ENCODE assay signal across 13 cellular contexts in the genomic region with DNA sequence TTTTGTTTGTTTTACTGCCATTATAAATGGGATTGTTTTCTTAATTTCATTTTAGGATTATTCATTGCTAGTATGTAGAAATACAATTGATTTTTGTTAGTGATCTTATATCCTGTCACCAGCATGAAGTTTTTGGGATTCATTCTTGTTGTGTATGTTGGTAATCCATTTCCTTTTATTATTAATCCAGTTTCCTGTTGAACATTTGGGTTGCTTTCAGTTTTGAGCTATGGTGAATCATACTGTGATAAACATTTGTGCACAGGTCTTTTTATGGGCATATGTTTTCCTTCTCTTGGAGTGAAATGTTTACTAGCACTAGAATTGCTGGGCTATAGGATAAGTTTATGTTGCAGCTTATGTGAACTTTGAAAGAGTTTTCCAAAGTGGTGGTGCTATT.
DNase-seq lines count a peak whose midpoint lies in the region; ATAC-seq, FAIRE-seq and TF ChIP-seq lines count a peak whose summit lies in the region.
"Had no signal": no experiment of that assay in that cellular context is flagged by ENCODE, and none has a peak within 500 bp of the region (broad histone marks: within the 10 kb centered on the region; RNA-seq: fewer than 3 reads in every experiment).

No MANE protein-coding gene starts in this region.

- TF ChIP-seq CTCF in K562 (IDR thresholded peaks at IDR 0.05 in 2 of 3, conservative IDR thresholded peaks at IDR 0.05 in 1 of 3; ENCODE audit: insufficient read depth in 2 of 3, low read depth in 1 of 3, low read length in 3 of 3) (no peak), kidney (IDR thresholded peaks at IDR 0.05; ENCODE audit: borderline replicate concordance, extremely low read depth, insufficient read depth) (no peak)

- DNase-seq in EL (peak; percentile 51), K562 (ENCODE audit: extremely low read depth in 1 of 4, low spot score in 3 of 4) (no peak), kidney (no peak), urothelium cell line (ENCODE audit: low spot score) (no peak), NK-92 (lab: John Stamatoyannopoulos, UW; ENCODE audit: unreplicated experiment) (no peak), middle frontal gyrus (ENCODE audit: extremely low spot score, low spot score) (no peak)
- no peak for DNase-seq in activated CD4-positive, alpha-beta T cell treated with anti-CD3 and anti-CD28 coated beads, Interleukin-2, amount 50 U/mL, for 48 hours
- DNase-seq: activated CD4-positive, alpha-beta T cell treated with anti-CD3 and anti-CD28 coated beads, Interleukin-2, amount 10 ng/mL, durations not matched to agents 7 days and 5 days; activated naive CD8-positive, alpha-beta T cell treated with anti-CD3 and anti-CD28 coated beads, Interleukin-2, amount 10 ng/mL, durations not matched to agents 7 days and 5 days; CD4-positive, alpha-beta memory T cell; endodermal cell; NCI-H524 had no signal

- H3K9me3 ChIP-seq in K562 (replicated peaks; ENCODE audit: control insufficient read depth, insufficient read depth, low read depth, low read length) (no peaks in the 10 kb centered on the region), kidney (ENCODE audit: control insufficient read depth in 1 of 2, low read length in 2 of 2) (no peaks in the 10 kb centered on the region)

- intact Hi-C loops in K562 (cut with micrococcal nuclease): no loop called here
- intact Hi-C loops in kidney (cut with DNase I): no loop called here

- in situ Hi-C loops in K562 (cut with MboI): no loop called here

- POLR2A ChIA-PET in K562 (lab: Yijun Ruan, JAX): interaction anchor here (0.8 kb wide), 1 partner anchor 13 kb away, joined by 3 read pairs; no protein-coding TSS in a partner anchor

- CTCF ChIA-PET in K562 (lab: Yijun Ruan, JAX; ENCODE audit: low intra/inter-chr PET ratio): no interaction called here

- H4K20me1 ChIP-seq in K562 (replicated peaks; ENCODE audit: control insufficient read depth, insufficient read depth, low read length): no peaks in the 10 kb centered on the region

- H3K9ac ChIP-seq in K562 (ENCODE audit: insufficient read depth in 1 of 2, low read depth in 2 of 2, low read length in 2 of 2) (no peak overlapping the region), kidney (ENCODE audit: low read length in 2 of 2) (no peak overlapping the region)

- TF ChIP-seq POLR2A in K562 (conservative IDR thresholded peaks at IDR 0.05): no peak

- H3K27ac ChIP-seq in K562 (ENCODE audit: extremely low read depth, low read depth, low read length): peak overlapping the region; percentile 22; the same call in 1 of the 3 replicates
- no peak overlapping the region for H3K27ac ChIP-seq in kidney (ENCODE audit: low read depth in 2 of 2, low read length in 2 of 2)

- H3K36me3 ChIP-seq in K562 (ENCODE audit: control insufficient read depth, insufficient read depth, low read length): peaks cover 21% of the 10 kb centered on the region
- peaks cover 2 to 14% of the 10 kb centered on the region in 2 donors for H3K36me3 ChIP-seq in kidney (ENCODE audit: control insufficient read depth in 1 of 2, insufficient read depth in 2 of 2, low read length in 2 of 2)

- peaks cover 0 to 9% of the 10 kb centered on the region in 2 experiments; a peak in 1 of 5 replicates for H3K4me1 ChIP-seq in K562 (replicated peaks in 1 of 2; ENCODE audit: control insufficient read depth in 2 of 2, insufficient read depth in 2 of 2, low read length in 2 of 2)
- H3K4me1 ChIP-seq in kidney (ENCODE audit: control insufficient read depth in 1 of 2, insufficient read depth in 1 of 2, low read depth in 1 of 2, low read length in 2 of 2): no peaks in the 10 kb centered on the region

- no peaks in the 10 kb centered on the region for H3K27me3 ChIP-seq in K562 (ENCODE audit: control insufficient read depth in 2 of 2, insufficient read depth in 2 of 2, low read length in 2 of 2)

- no peak for TF ChIP-seq EP300 in K562 (IDR thresholded peaks at IDR 0.05; ENCODE audit: low read length)

- FAIRE-seq in K562 (lab: Jason Lieb, UNC): no peak
- FAIRE-seq in kidney (lab: Jason Lieb, UNC): peak; percentile 6
- no peak for FAIRE-seq in urothelium cell line (lab: Jason Lieb, UNC)

- ATAC-seq in HG03097 (IDR thresholded peaks at IDR 0.05; ENCODE audit: low FRiP score, unreplicated experiment) (peak; percentile 88), K562 (no peak)

- no peak overlapping the region for H2AFZ ChIP-seq in K562 (ENCODE audit: low read depth, low read length)

- H3K9me1 ChIP-seq in K562 (ENCODE audit: control insufficient read depth, insufficient read depth, low read length): no peaks in the 10 kb centered on the region

- H3K4me2 ChIP-seq in K562 (ENCODE audit: insufficient read depth, low read length): no peak overlapping the region

- H3K4me3 ChIP-seq in K562 (no peak overlapping the region), kidney (ENCODE audit: low read length in 2 of 2) (no peak overlapping the region)

- no peak for TF ChIP-seq RAD21 in K562 (CRISPR knock-in tag; conservative IDR thresholded peaks at IDR 0.05 in 1 of 2, IDR thresholded peaks at IDR 0.05 in 1 of 2)

- H3K79me2 ChIP-seq in K562 (ENCODE audit: control insufficient read depth, insufficient read depth, low read length): peaks cover 15% of the 10 kb centered on the region; the same call in 2 of the 3 replicates

- no TSS peak for BruUV-seq in K562 (replicated peaks; lab: Mats Ljungman, UMichigan)

TF ChIP-seq in K562, 482 proteins besides CTCF, POLR2A, EP300 and RAD21:
- TF ChIP-seq FOSL1 (tag; conservative IDR thresholded peaks at IDR 0.05) (peak; percentile 54), STAG1 (CRISPR knock-in tag; IDR thresholded peaks at IDR 0.05; ENCODE audit: borderline replicate concordance) (no peak), DPF2 (IDR thresholded peaks at IDR 0.05) (no peak)
